Comparison of ENCODE assay signal across 11 cellular contexts in the genomic region with DNA sequence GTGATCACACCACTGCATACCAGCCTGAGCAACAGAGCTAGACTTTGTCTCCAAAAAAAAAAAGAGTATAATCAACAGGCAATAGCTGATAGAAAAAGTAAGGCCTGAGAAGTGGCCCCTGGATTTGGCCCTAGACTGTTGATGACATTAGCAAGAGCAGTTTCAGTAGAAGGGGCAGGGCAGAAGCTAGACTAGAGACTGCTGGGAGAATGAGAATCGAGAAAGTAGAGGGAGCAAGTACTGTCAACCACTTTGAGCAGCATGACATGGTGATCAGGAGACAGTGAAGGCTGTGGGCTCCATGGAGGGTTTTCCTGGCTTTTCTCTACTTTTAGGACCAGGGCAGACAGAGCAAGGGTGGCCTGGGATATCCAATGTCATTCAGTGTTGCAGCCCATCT. TPM values are rescaled to one million over a fixed set of nuclear protein-coding genes. Genes with fewer than 3 reads are reported as not detected.
A peak's percentile ranks its signal among the peaks of the same experiment; 100 is the strongest.
DNase-seq lines count a peak whose midpoint lies in the region; ATAC-seq and TF ChIP-seq lines count a peak whose summit lies in the region.
"Had no signal": no experiment of that assay in that cellular context is flagged by ENCODE, and none has a peak within 500 bp of the region (broad histone marks: within the 10 kb centered on the region; RNA-seq: fewer than 3 reads in every experiment).

No MANE protein-coding gene starts in this region.

- intact Hi-C loops in mucosa of descending colon (cut with DNase I, micrococcal nuclease) = no loop called here

- no peaks in the 10 kb centered on the region for H3K36me3 ChIP-seq in mucosa of descending colon (ENCODE audit: low read depth)

- ATAC-seq in GM19023 (IDR thresholded peaks at IDR 0.05; ENCODE audit: unreplicated experiment) (peak; percentile 65), GM21576 (IDR thresholded peaks at IDR 0.05; ENCODE audit: unreplicated experiment) (peak; percentile 58), HG03196 (IDR thresholded peaks at IDR 0.05; ENCODE audit: unreplicated experiment) (peak; percentile 31), mucosa of descending colon (peak; percentile 7), GM18520 (IDR thresholded peaks at IDR 0.05; ENCODE audit: unreplicated experiment) (no peak)

- H3K4me1 ChIP-seq in mucosa of descending colon (ENCODE audit: low read depth) = no peaks in the 10 kb centered on the region

- no peak for TF ChIP-seq CTCF in mucosa of descending colon (IDR thresholded peaks at IDR 0.05)

- H3K4me3 ChIP-seq in mucosa of descending colon = no peak overlapping the region
- H3K4me3 ChIP-seq: SK-N-MC had no signal

- DNase-seq in mucosa of descending colon = no peak
- DNase-seq in iPS-NIHi7 (ENCODE audit: extremely low spot score) = no peak
- no peak for DNase-seq in NCI-H2196 treated with DMSO at 0.1 percent for 48 hours (lab: John Stamatoyannopoulos, UW; ENCODE audit: unreplicated experiment)
- DNase-seq: GDM1, NCI-H1930 had no signal

- no peaks in the 10 kb centered on the region for H3K9me3 ChIP-seq in mucosa of descending colon

RNA-seq across cellular contexts. Expression of gene B4GALT1, which starts 34.9 kb away (rescaled TPM):
- 100 to 1,000 TPM in 2 of 3 donors, 10 to 100 TPM in 1; 66.0 to 203 (median 103) TPM for total RNA-seq in mucosa of descending colon

RNA-seq across cellular contexts. Expression of gene SPINK4, which starts 37.9 kb away (rescaled TPM):
- 10 to 100 TPM; 13.2 to 85.2 (median 33.3) TPM for total RNA-seq in mucosa of descending colon
- total RNA-seq: temporal lobe had no signal
